Comparison of ENCODE assay signal across 17 cellular contexts in genomic region chr15:89346516-89346915, GRCh38. TPM values are rescaled to one million over a fixed set of nuclear protein-coding genes. Genes with fewer than 3 reads are reported as not detected.
DNase-seq lines count a peak whose midpoint lies in the region; ATAC-seq and TF ChIP-seq lines count a peak whose summit lies in the region.
"Had no signal": no experiment of that assay in that cellular context is flagged by ENCODE, and none has a peak within 500 bp of the region (broad histone marks: within the 10 kb centered on the region; RNA-seq: fewer than 3 reads in every experiment).

No MANE protein-coding gene starts in this region.

- no peak for TF ChIP-seq CTCF in foreskin keratinocyte (conservative IDR thresholded peaks at IDR 0.05)

- no peak overlapping the region for H3K27ac ChIP-seq in foreskin keratinocyte
- H3K27ac ChIP-seq: 22Rv1 had no signal

- H3K4me1 ChIP-seq in foreskin keratinocyte: no peaks in the 10 kb centered on the region

- peak; percentile 33 for ATAC-seq in foreskin keratinocyte

- peaks cover 39% of the 10 kb centered on the region for H3K27me3 ChIP-seq in foreskin keratinocyte

- peak; percentile 47 for DNase-seq in NCI-H2227 (lab: John Stamatoyannopoulos, UW; ENCODE audit: unreplicated experiment)
- DNase-seq in NCI-H2227 treated with DMSO at 0.1 percent for 48 hours (lab: John Stamatoyannopoulos, UW): no peak
- DNase-seq in NCI-H69 (lab: John Stamatoyannopoulos, UW): peak; percentile 5
- no peak for DNase-seq in foreskin keratinocyte
- peak; percentile 40 for DNase-seq in posterior vena cava (ENCODE audit: low spot score)
- no peak for DNase-seq in activated effector memory CD4-positive, alpha-beta T cell treated with anti-CD3 and anti-CD28 coated beads, Interleukin-2, amount 50 U/mL, for 16 hours
- DNase-seq in activated CD4-positive, alpha-beta T cell treated with anti-CD3 and anti-CD28 coated beads for 4 hours: no peak
- no peak for DNase-seq in AML-193 (lab: John Stamatoyannopoulos, UW)
- DNase-seq: DMS 273 treated with DMSO at 0.1 percent for 48 hours, EL, HFFc6, KG1, NCI-H1048, NCI-H2107, NCI-H748 treated with DMSO at 0.1 percent for 48 hours, SHP77 treated with DMSO at 0.1 percent for 48 hours had no signal

- intact Hi-C loops in posterior vena cava (cut with DNase I): no loop called here

RNA-seq across cellular contexts. Expression of gene POLG, which starts 11.9 kb away (rescaled TPM):
- total RNA-seq in foreskin keratinocyte (47.8 and 50.5 TPM in 2 replicates), posterior vena cava (10 to 100 TPM; 45.6 to 47.9 TPM)
- polyA plus RNA-seq in foreskin keratinocyte: 30.7 and 39.1 TPM in 2 replicates

Comparison
In these comparisons a context has a peak if more than half of its experiments do, and no peak if none do; other contexts are left out.
1. DNase-seq: peak in NCI-H2227 (single experiment), NCI-H69 (single experiment) and posterior vena cava (single experiment); none in NCI-H2227 treated with DMSO at 0.1 percent for 48 hours (single experiment), foreskin keratinocyte (0 of 2), activated effector memory CD4-positive, alpha-beta T cell treated with anti-CD3 and anti-CD28 coated beads, Interleukin-2, amount 50 U/mL, for 16 hours (single experiment), activated CD4-positive, alpha-beta T cell treated with anti-CD3 and anti-CD28 coated beads for 4 hours (0 of 2) and AML-193 (0 of 2).